ENCODE assay signal across 16 cellular contexts in genomic region chr7:127413326-127413725, GRCh38. TPM values are rescaled to one million over a fixed set of nuclear protein-coding genes. Genes with fewer than 3 reads are reported as not detected.
DNase-seq lines count a peak whose midpoint lies in the region; ATAC-seq, FAIRE-seq and TF ChIP-seq lines count a peak whose summit lies in the region.
"Had no signal": no experiment of that assay in that cellular context is flagged by ENCODE, and none has a peak within 500 bp of the region (broad histone marks: within the 10 kb centered on the region; RNA-seq: fewer than 3 reads in every experiment).

No MANE protein-coding gene starts in this region.

- H3K4me1 ChIP-seq in Peyer's patch: peaks cover 0 to 13% (median 6%) of the 10 kb centered on the region in 4 donors
- H3K4me1 ChIP-seq: breast epithelium, Caco-2, left ventricle myocardium inferior had no signal

- peaks cover 0 to 3% of the 10 kb centered on the region in 2 donors for H3K36me3 Mint-ChIP-seq in naive B cell

- no peak overlapping the region for H3K4me3 ChIP-seq in Peyer's patch
- H3K4me3 ChIP-seq: breast epithelium, dorsolateral prefrontal cortex, left ventricle myocardium inferior had no signal

- peak; percentile 36 to 48 for ATAC-seq in activated CD4-positive, CD25-positive, alpha-beta regulatory T cell treated with anti-CD3 and anti-CD28 coated beads, Interleukin-2, amount 50 U/mL, for 24 hours
- peak; percentile 46 to 51 for ATAC-seq in naive B cell (ENCODE audit: low read depth in 2 of 2)
- ATAC-seq: esophagus mucosa, right cardiac atrium had no signal

- peak overlapping the region in 7 of 8 donors; percentile 73 to 86 (median 81) for H3K4me3 Mint-ChIP-seq in naive B cell

- H3K9me3 Mint-ChIP-seq in naive B cell: peaks cover 0 to 1% (median 0%) of the 10 kb centered on the region in 7 donors

- H3K27ac Mint-ChIP-seq in naive B cell: peak overlapping the region; percentile 36 to 90 (median 71)

- no peak for TF ChIP-seq CTCF in Peyer's patch (IDR thresholded peaks at IDR 0.05)

- no peak for TF ChIP-seq POLR2A in Peyer's patch (IDR thresholded peaks at IDR 0.05)

- peak; percentile 55 for FAIRE-seq in GM18507 (lab: Jason Lieb, UNC)

- no peak for DNase-seq in activated CD4-positive, CD25-positive, alpha-beta regulatory T cell (lab: John Stamatoyannopoulos, UW)
- DNase-seq in GM18507 (ENCODE audit: extremely low spot score, insufficient read length, low read depth) (no peak), Peyer's patch (no peak), naive B cell (peak; percentile 37), HCEC 1CT (no peak), HUDEP-2 (lab: John Stamatoyannopoulos, UW; ENCODE audit: unreplicated experiment in 76 of 76) (no peak), NCI-H1048 (lab: John Stamatoyannopoulos, UW) (no peak)
- DNase-seq: Caco-2, dorsolateral prefrontal cortex, left ventricle myocardium inferior, NCI-H2107, NCI-H526, right cardiac atrium had no signal

- peaks cover 57 to 75% (median 61%) of the 10 kb centered on the region in 3 donors for H3K4me1 Mint-ChIP-seq in naive B cell

- peak overlapping the region in 3 of 4 donors; percentile 46 to 59 (median 56) for H3K27ac ChIP-seq in Peyer's patch
- H3K27ac ChIP-seq: breast epithelium, dorsolateral prefrontal cortex, left ventricle myocardium inferior had no signal

- no peaks in the 10 kb centered on the region for H3K27me3 Mint-ChIP-seq in naive B cell

- H3K27me3 ChIP-seq in Peyer's patch: no peaks in the 10 kb centered on the region
- H3K27me3 ChIP-seq: breast epithelium, dorsolateral prefrontal cortex had no signal

- no peaks in the 10 kb centered on the region for H3K36me3 ChIP-seq in Peyer's patch
- H3K36me3 ChIP-seq: breast epithelium, left ventricle myocardium inferior had no signal

- no peaks in the 10 kb centered on the region for H3K9me3 ChIP-seq in Peyer's patch
- H3K9me3 ChIP-seq: breast epithelium, Caco-2, left ventricle myocardium inferior had no signal

RNA-seq across cellular contexts. Expression of gene ZNF800, which starts 20.8 kb away (rescaled TPM):
- total RNA-seq in Peyer's patch: 10 to 100 TPM; 25.9 to 48.1 (median 30.9) TPM
- polyA plus RNA-seq in naive B cell (ENCODE audit: low read depth in 6 of 6): 10 to 100 TPM; 24.4 to 64.4 (median 58.4) TPM
